Comparison of ENCODE assay signal across 8 cellular contexts in genomic region chr1:24502168-24503002, GRCh38. TPM values are rescaled to one million over a fixed set of nuclear protein-coding genes. Genes with fewer than 3 reads are reported as not detected.
A peak's percentile ranks its signal among the peaks of the same experiment; 100 is the strongest.
DNase-seq lines count a peak whose midpoint lies in the region; ATAC-seq lines count a peak whose summit lies in the region.

RCAN3 (plus strand) TSS chr1:24502836; CDS start chr1:24514373, 11,537 bp downstream.

- ATAC-seq in HG03432 (IDR thresholded peaks at IDR 0.05; ENCODE audit: unreplicated experiment) (peak; percentile 62), GM21367 (IDR thresholded peaks at IDR 0.05; ENCODE audit: unreplicated experiment) (no peak)

- DNase-seq in G401 (ENCODE audit: low spot score) (peak; percentile 76), NCI-H524 treated with DMSO at 0.1 percent for 48 hours (lab: John Stamatoyannopoulos, UW) (peak; percentile 41), kidney tubule cell (ENCODE audit: low spot score) (peak; percentile 91)
- peak; percentile 92 for DNase-seq in activated CD4-positive, alpha-beta T cell treated with anti-CD3 and anti-CD28 coated beads for 48 hours
- DNase-seq in stimulated activated CD4-positive, alpha-beta T cell treated with anti-CD3 and anti-CD28 coated beads, Interleukin-15, amount 100 ng/mL, for 48 hours (ENCODE audit: low read depth in 2 of 2), result peak; percentile 76 to 88

- peak within 1 kb of the TSS; percentile 60 for H3K27ac ChIP-seq in cingulate gyrus (ENCODE audit: low read depth, low read length)

- in situ Hi-C loops in G401 (cut with HindIII; ENCODE audit: low sequenced_read_pairs), result no loop called here

RNA-seq across cellular contexts. Expression of gene RCAN3, which starts in this region (rescaled TPM):
- 7.6 and 16.7 TPM in 2 replicates for total RNA-seq in G401 (2014; rRNA removed; shearing (Covaris generic))

Comparison
In these comparisons a context has a peak if more than half of its experiments do, and no peak if none do; other contexts are left out.
1. DNase-seq: peak in every context shown above with its lines; median percentile 92 in activated CD4-positive, alpha-beta T cell treated with anti-CD3 and anti-CD28 coated beads for 48 hours; 91 in kidney tubule cell; 82 in stimulated activated CD4-positive, alpha-beta T cell treated with anti-CD3 and anti-CD28 coated beads, Interleukin-15, amount 100 ng/mL, for 48 hours; 76 in G401; 41 in NCI-H524 treated with DMSO at 0.1 percent for 48 hours.